In the genomic region with DNA sequence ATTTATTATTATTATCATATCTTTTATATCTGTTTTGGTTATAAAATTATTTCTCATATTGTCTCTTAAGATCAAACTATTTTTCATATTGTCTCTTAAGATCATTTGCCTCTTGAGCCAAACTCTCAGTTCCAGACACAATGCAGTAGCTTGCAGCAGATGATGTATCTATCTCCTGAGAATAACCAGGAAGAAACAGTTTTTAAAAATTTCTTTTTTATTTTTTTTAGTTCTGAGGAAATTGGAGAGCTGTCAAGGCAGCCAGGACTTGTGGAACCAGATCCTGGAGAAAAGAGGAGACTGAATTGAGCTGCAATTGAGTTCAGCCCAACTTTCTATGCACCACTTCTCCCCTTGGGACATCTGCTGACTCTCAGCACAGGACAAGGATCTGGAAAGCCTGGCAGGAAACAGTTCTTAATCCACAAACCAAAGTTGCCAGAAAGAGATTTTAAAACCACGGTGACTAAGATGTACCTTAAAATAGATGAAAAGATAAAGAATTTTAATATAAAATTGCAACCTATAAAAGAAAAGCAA, we compare ENCODE assay signal across 15 cellular contexts. TPM values are rescaled to one million over a fixed set of nuclear protein-coding genes. Genes with fewer than 3 reads are reported as not detected.
DNase-seq lines count a peak whose midpoint lies in the region; ATAC-seq and TF ChIP-seq lines count a peak whose summit lies in the region.
"Had no signal": no experiment of that assay in that cellular context is flagged by ENCODE, and none has a peak within 500 bp of the region (broad histone marks: within the 10 kb centered on the region; RNA-seq: fewer than 3 reads in every experiment).

No MANE protein-coding gene starts in this region.

- H3K27me3 ChIP-seq in right cardiac atrium (ENCODE audit: control insufficient read depth, insufficient read depth), result no peaks in the 10 kb centered on the region
- H3K27me3 ChIP-seq in PC-3 (ENCODE audit: low read length), result no peaks in the 10 kb centered on the region
- H3K27me3 ChIP-seq: BE2C had no signal

- no peaks in the 10 kb centered on the region for H3F3A ChIP-seq in PC-3 (ENCODE audit: low read length, unreplicated experiment)

- no peaks in the 10 kb centered on the region for H3K79me2 ChIP-seq in PC-3 (ENCODE audit: low read length)

- ATAC-seq in Right ventricle myocardium inferior (peak; percentile 87), right cardiac atrium (no peak), PC-3 (peak; percentile 85), HG02642 (IDR thresholded peaks at IDR 0.05; ENCODE audit: poor library complexity, unreplicated experiment) (no peak), HG03439 (IDR thresholded peaks at IDR 0.05; ENCODE audit: unreplicated experiment) (no peak)
- ATAC-seq: GM23338 had no signal

- H3K4me1 ChIP-seq in right cardiac atrium (ENCODE audit: control insufficient read depth, insufficient read depth, low read length) (no peaks in the 10 kb centered on the region), PC-3 (ENCODE audit: insufficient read depth, low read length) (no peaks in the 10 kb centered on the region)
- H3K4me1 ChIP-seq: BE2C had no signal

- POLR2A ChIA-PET in PC-3 (lab: Charles Lee; ENCODE audit: unreplicated experiment), result interaction anchor here (0.5 to 0.6 kb wide), 2 partner anchors 15 to 74 kb away, joined by 3 to 5 read pairs; no protein-coding TSS in a partner anchor

- CTCF ChIA-PET in PC-3 (lab: Charles Lee), result interaction anchor here (0.6 kb wide), 1 partner anchor 107 kb away, joined by 4 read pairs; no protein-coding TSS in a partner anchor

- BruUV-seq in PC-3 (replicated peaks; lab: Mats Ljungman, UMichigan), result no TSS peak

- H3K27ac ChIP-seq in right cardiac atrium (ENCODE audit: low read length) (no peak overlapping the region), PC-3 (ENCODE audit: low read length) (no peak overlapping the region)
- H3K27ac ChIP-seq: C4-2B had no signal

- no peak overlapping the region for H3K4me2 ChIP-seq in PC-3 (ENCODE audit: low read length)
- H3K4me2 ChIP-seq: GM23338 had no signal

- no peak overlapping the region for H3K4me3 ChIP-seq in right cardiac atrium (ENCODE audit: low read length)
- no peak overlapping the region for H3K4me3 ChIP-seq in PC-3 (ENCODE audit: low read length)
- H3K4me3 ChIP-seq: GM23338 had no signal

- no peaks in the 10 kb centered on the region for H4K20me1 ChIP-seq in PC-3 (ENCODE audit: low read length)

- H3K9me2 ChIP-seq in PC-3 (replicated peaks; ENCODE audit: low read length), result no peaks in the 10 kb centered on the region

- H2AFZ ChIP-seq in PC-3 (ENCODE audit: low read length), result no peak overlapping the region
- H2AFZ ChIP-seq: GM23338 had no signal

- intact Hi-C loops in Right ventricle myocardium inferior (cut with DNase I), result no loop called here
- intact Hi-C loops in right cardiac atrium (cut with DNase I), result no loop called here
- intact Hi-C loops in PC-3 (cut with micrococcal nuclease), result no loop called here

- TF ChIP-seq CTCF in PC-3 (conservative IDR thresholded peaks at IDR 0.05; ENCODE audit: low read depth, low read length), result no peak
- no peak for TF ChIP-seq CTCF in GM10266 (IDR thresholded peaks at IDR 0.05; ENCODE audit: control insufficient read depth, insufficient read depth, low read depth, missing control alignments)

- no peaks in the 10 kb centered on the region for H3K36me3 ChIP-seq in PC-3 (ENCODE audit: low read depth, low read length)
- H3K36me3 ChIP-seq: BE2C had no signal

- 34% methylated on average over 1 of the region's 1 CpG for WGBS in right cardiac atrium

- no peaks in the 10 kb centered on the region for H3K9me3 ChIP-seq in right cardiac atrium (ENCODE audit: control insufficient read depth, low read length)
- no peaks in the 10 kb centered on the region for H3K9me3 ChIP-seq in PC-3 (ENCODE audit: low read length)
- H3K9me3 ChIP-seq: BE2C had no signal

- H3K9ac ChIP-seq in PC-3 (ENCODE audit: low read length), result no peak overlapping the region

- DNase-seq in Right ventricle myocardium inferior (ENCODE audit: missing footprints), result no peak
- DNase-seq in right cardiac atrium, result no peak
- DNase-seq in LHCN-M2 (ENCODE audit: low read depth), result peak; percentile 38
- DNase-seq in PC-3, result peak; percentile 23
- DNase-seq in myocyte (ENCODE audit: low read depth), result peak; percentile 40
- DNase-seq in GM10266 (ENCODE audit: extremely low spot score), result no peak
- DNase-seq: BE2C; CD4-positive, alpha-beta memory T cell; GF-D8; H7; IMR-90 had no signal

RNA-seq across cellular contexts. Expression of a gene that starts 13.5 kb away (rescaled TPM):
- total RNA-seq in Right ventricle myocardium inferior, result 5.1 TPM
- 1 to 10 TPM; 2.8 to 9.6 (median 6.8) TPM for total RNA-seq in right cardiac atrium
- 1.6 TPM for polyA plus RNA-seq in right cardiac atrium
- 1.2 and 1.4 TPM in 2 replicates for total RNA-seq in LHCN-M2 (2014; rRNA removed)
- polyA plus RNA-seq in LHCN-M2 (2012), result 0.35 TPM
- total RNA-seq in PC-3 (2014; rRNA removed), result 2.2 and 8.3 TPM in 2 replicates
- total RNA-seq in myocyte, result 1.0 and 3.3 TPM in 2 replicates
- 0.54 TPM for polyA plus RNA-seq in myocyte (2012)
- total RNA-seq: CD4-positive, alpha-beta memory T cell had no signal
- polyA plus RNA-seq: CD4-positive, alpha-beta memory T cell had no signal

Comparison
In these comparisons a context has a peak if more than half of its experiments do, and no peak if none do; other contexts are left out.
1. ATAC-seq: peak in Right ventricle myocardium inferior (single experiment) and PC-3 (single experiment); none in right cardiac atrium (0 of 2), HG02642 (single experiment) and HG03439 (single experiment).
2. DNase-seq: peak in LHCN-M2 (single experiment), PC-3 (single experiment) and myocyte (single experiment); none in Right ventricle myocardium inferior (single experiment), right cardiac atrium (0 of 3) and GM10266 (single experiment).